Comparison of ENCODE assay signal across 28 cellular contexts in genomic region chr20:59217794-59218193, GRCh38. TPM values are rescaled to one million over a fixed set of nuclear protein-coding genes. Genes with fewer than 3 reads are reported as not detected.
"Had no signal": no experiment of that assay in that cellular context is flagged by ENCODE, and none has a peak within 500 bp of the region (broad histone marks: within the 10 kb centered on the region; RNA-seq: fewer than 3 reads in every experiment).

No MANE protein-coding gene starts in this region.

- H3K36me3 Mint-ChIP-seq: type B pancreatic cell, WTC11 had no signal

- H2AFZ ChIP-seq: parathyroid adenoma had no signal

- ATAC-seq: activated naive CD8-positive, alpha-beta T cell treated with anti-CD3 and anti-CD28 coated beads, Interleukin-2, amount 50 U/mL, for 24 hours; body of pancreas; left lobe of liver; lower lobe of right lung; right lobe of liver; WTC11 had no signal

- H3K27ac Mint-ChIP-seq: activated naive CD4-positive, alpha-beta T cell treated with anti-CD3 and anti-CD28 coated beads, Interleukin-2, amount 10 ng/mL, durations not matched to agents 7 days and 5 days; activated naive CD8-positive, alpha-beta T cell treated with anti-CD3 and anti-CD28 coated beads, Interleukin-2, amount 50 U/mL, for 24 hours; T-helper 2 cell treated with Interferon-gamma antibody and Interleukin-4, amounts not matched to agents 5 μg/mL and 100 μg/mL, for 36 hours; type B pancreatic cell; WTC11 had no signal

- H3K27ac ChIP-seq: body of pancreas, cardiac muscle cell, lower lobe of right lung, parathyroid adenoma, right lobe of liver, SK-N-MC, skin epidermis, testis had no signal

- DNase-seq: activated CD4-positive, alpha-beta T cell treated with anti-CD3 and anti-CD28 coated beads, Interleukin-2, amount 50 U/mL, for 4 hours; activated effector memory CD4-positive, alpha-beta T cell treated with anti-CD3 and anti-CD28 coated beads, Interleukin-2, amount 50 U/mL, for 16 hours; activated naive CD4-positive, alpha-beta T cell treated with anti-CD3 and anti-CD28 coated beads, Interleukin-2, amount 10 ng/mL, durations not matched to agents 7 days and 5 days; activated naive CD8-positive, alpha-beta T cell treated with anti-CD3 and anti-CD28 coated beads, Interleukin-2, amount 50 U/mL, for 24 hours; anterior cingulate cortex; erythroblast; foreskin fibroblast; immature natural killer cell; lower lobe of right lung; mesendoderm; naive B cell; right lobe of liver; stimulated activated CD4-positive, alpha-beta T cell treated with anti-CD3 and anti-CD28 coated beads, Interleukin-1b, Interleukin-23, amount 100 ng/mL, for 48 hours; SW 1271; testis had no signal

- H3K4me3 Mint-ChIP-seq: activated naive CD4-positive, alpha-beta T cell treated with anti-CD3 and anti-CD28 coated beads, Interleukin-2, amount 10 ng/mL, durations not matched to agents 7 days and 5 days; activated naive CD8-positive, alpha-beta T cell treated with anti-CD3 and anti-CD28 coated beads, Interleukin-2, amount 50 U/mL, for 24 hours; immature natural killer cell; T-helper 2 cell treated with Interferon-gamma antibody and Interleukin-4, amounts not matched to agents 5 μg/mL and 100 μg/mL, for 36 hours; type B pancreatic cell; WTC11 had no signal

- H3K36me3 ChIP-seq: cardiac muscle cell, lower lobe of right lung, right lobe of liver had no signal

- H3K9ac ChIP-seq: parathyroid adenoma had no signal

- H3K4me1 ChIP-seq: parathyroid adenoma had no signal

- H3K9me3 Mint-ChIP-seq: activated naive CD4-positive, alpha-beta T cell treated with anti-CD3 and anti-CD28 coated beads, Interleukin-2, amount 10 ng/mL, durations not matched to agents 7 days and 5 days; activated naive CD8-positive, alpha-beta T cell treated with anti-CD3 and anti-CD28 coated beads, Interleukin-2, amount 50 U/mL, for 24 hours; naive B cell; T-helper 2 cell treated with Interferon-gamma antibody and Interleukin-4, amounts not matched to agents 5 μg/mL and 100 μg/mL, for 36 hours; type B pancreatic cell; WTC11 had no signal

- H3K4me3 ChIP-seq: body of pancreas, cardiac muscle cell, lower lobe of right lung, right lobe of liver, SK-N-MC, skin epidermis, testis had no signal

- H3K79me2 ChIP-seq: parathyroid adenoma had no signal

- H3K27me3 ChIP-seq: body of pancreas, testis had no signal

- H3K9me3 ChIP-seq: body of pancreas, lower lobe of right lung, right lobe of liver, testis had no signal

RNA-seq across cellular contexts. Expression of gene ZNF831, which starts 54.2 kb away (rescaled TPM):
- total RNA-seq: cardiac muscle cell, chondrocyte, fibroblast of lung, glomerular endothelial cell, kidney epithelial cell had no signal
- polyA plus RNA-seq: cardiac muscle cell, fibroblast of lung had no signal
